In genomic region chr1:210264521-210265380, GRCh38 we compare ENCODE assay signal across 15 cellular contexts. TPM values are rescaled to one million over a fixed set of nuclear protein-coding genes. Genes with fewer than 3 reads are reported as not detected.
DNase-seq lines count a peak whose midpoint lies in the region; FAIRE-seq and TF ChIP-seq lines count a peak whose summit lies in the region.
"Had no signal": no experiment of that assay in that cellular context is flagged by ENCODE, and none has a peak within 500 bp of the region (broad histone marks: within the 10 kb centered on the region; RNA-seq: fewer than 3 reads in every experiment).

No MANE protein-coding gene starts in this region.

- no peak overlapping the region for H3K9ac ChIP-seq in GM23248
- no peak overlapping the region for H3K9ac ChIP-seq in keratinocyte (ENCODE audit: control insufficient read depth, extremely low read depth, insufficient read depth, low read length)

- in situ Hi-C loops in GM23248 (cut with MboI), result no loop called here

- no peaks in the 10 kb centered on the region for H3K9me3 ChIP-seq in AG04450 (ENCODE audit: control insufficient read depth, insufficient read depth, low read length)
- no peaks in the 10 kb centered on the region for H3K9me3 ChIP-seq in GM23248 (ENCODE audit: low read depth)
- no peaks in the 10 kb centered on the region for H3K9me3 ChIP-seq in keratinocyte (ENCODE audit: control insufficient read depth, low read depth, low read length)

- CTCF ChIA-PET in AG04450 (lab: Charles Lee), result interaction anchor here (0.5 to 1.8 kb wide), 11 partner anchors 9 to 121 kb away, joined by 3 to 8 read pairs (median 4); no protein-coding TSS in a partner anchor

- no peak for DNase-seq in AG04450 (ENCODE audit: low read depth, low spot score)
- DNase-seq in GM23248, result peak; percentile 49
- DNase-seq in SW480 (ENCODE audit: low spot score), result peak; percentile 18
- DNase-seq in keratinocyte (ENCODE audit: low read depth, low spot score), result no peak
- no peak for DNase-seq in NCI-H2029 treated with DMSO at 0.1 percent for 48 hours (lab: John Stamatoyannopoulos, UW)
- DNase-seq in activated T-cell treated with anti-CD3 and anti-CD28 coated beads, Interleukin-2, amount 50 U/mL, for 48 hours, result no peak
- no peak for DNase-seq in COLO668 (lab: John Stamatoyannopoulos, UW; ENCODE audit: unreplicated experiment)
- DNase-seq in UCSD-AML1 (lab: John Stamatoyannopoulos, UW; ENCODE audit: unreplicated experiment), result no peak
- DNase-seq: activated CD4-positive, CD25-positive, alpha-beta regulatory T cell treated with anti-CD3 and anti-CD28 coated beads, Interleukin-2, amount 50 U/mL, for 72 hours; CD4-positive, alpha-beta memory T cell; left colon; NCI-H2029; SHP77 treated with DMSO at 0.1 percent for 48 hours; stimulated activated CD4-positive, alpha-beta T cell treated with anti-CD3 and anti-CD28 coated beads, Interleukin-4, amount 100 ng/mL, for 24 hours had no signal

- 59 to 62% methylated on average over 9 of the region's 9 CpGs for WGBS in GM23248 (ENCODE audit: low coverage in 1 of 2, low lambda C conversion rate in 2 of 2, missing lambda C conversion rate in 2 of 2), 2 experiments

- H3K27ac ChIP-seq in AG04450 (ENCODE audit: low read depth, low read length) (no peak overlapping the region), GM23248 (no peak overlapping the region), keratinocyte (ENCODE audit: control insufficient read depth, insufficient read depth, low read length) (no peak overlapping the region)

- H2AFZ ChIP-seq in GM23248 (no peak overlapping the region), keratinocyte (ENCODE audit: control insufficient read depth, low read length) (no peak overlapping the region)

- H4K20me1 ChIP-seq in GM23248 (ENCODE audit: insufficient read depth) (no peaks in the 10 kb centered on the region), keratinocyte (ENCODE audit: control insufficient read depth, extremely low read depth, insufficient read depth, low read length) (no peaks in the 10 kb centered on the region)

- no peak overlapping the region for H3K4me3 ChIP-seq in AG04450 (ENCODE audit: low read depth, low read length)
- no peak overlapping the region for H3K4me3 ChIP-seq in GM23248
- no peak overlapping the region for H3K4me3 ChIP-seq in keratinocyte (ENCODE audit: control insufficient read depth in 2 of 3, extremely low read depth in 1 of 3, insufficient read depth in 2 of 3, low read depth in 1 of 3, low read length in 3 of 3)

- peak; percentile 48 for FAIRE-seq in keratinocyte (lab: Jason Lieb, UNC)
- FAIRE-seq: bronchial epithelial cell had no signal

- H3K4me2 ChIP-seq in GM23248 (ENCODE audit: unreplicated experiment) (peak overlapping the region; percentile 9), keratinocyte (ENCODE audit: control insufficient read depth, extremely low read depth, insufficient read depth, low read depth, low read length) (no peak overlapping the region)

- H3K27me3 ChIP-seq in AG04450 (ENCODE audit: control insufficient read depth, insufficient read depth, low read length), result peaks cover 7% of the 10 kb centered on the region
- H3K27me3 ChIP-seq in GM23248 (replicated peaks; ENCODE audit: insufficient read depth), result no peaks in the 10 kb centered on the region
- H3K27me3 ChIP-seq in keratinocyte (ENCODE audit: control insufficient read depth, extremely low read depth, insufficient read depth, low read length), result peaks cover 4% of the 10 kb centered on the region

- no peaks in the 10 kb centered on the region for H3K9me2 ChIP-seq in GM23248 (ENCODE audit: insufficient read depth)

- H3K36me3 ChIP-seq in GM23248 (ENCODE audit: low read depth), result no peaks in the 10 kb centered on the region
- H3K36me3 ChIP-seq in keratinocyte (ENCODE audit: control insufficient read depth in 2 of 2, extremely low read depth in 1 of 2, insufficient read depth in 2 of 2, low read length in 2 of 2), result no peaks in the 10 kb centered on the region

- POLR2A ChIA-PET in AG04450 (lab: Yijun Ruan, JAX), result interaction anchor here (1.2 kb wide), 1 partner anchor 29 kb away, joined by 4 read pairs; no protein-coding TSS in a partner anchor

- no peaks in the 10 kb centered on the region for H3K9me1 ChIP-seq in keratinocyte (ENCODE audit: control insufficient read depth, extremely low read depth, insufficient read depth, low read length)

- peaks cover 40% of the 10 kb centered on the region for H3F3A ChIP-seq in GM23248 (ENCODE audit: insufficient read depth)

- peak; percentile 36 for TF ChIP-seq CTCF in AG04450 (IDR thresholded peaks at IDR 0.05; ENCODE audit: low read depth, low read length)
- TF ChIP-seq CTCF in keratinocyte (optimal IDR thresholded peaks at IDR 0.05 in 1 of 3, IDR thresholded peaks at IDR 0.05 in 1 of 3, conservative IDR thresholded peaks at IDR 0.05 in 1 of 3; ENCODE audit: extremely low read depth in 1 of 3, insufficient read depth in 2 of 3, low read length in 3 of 3), result peak in 1 of 3 experiments; percentile 9

- H3K4me1 ChIP-seq in GM23248 (ENCODE audit: insufficient read depth) (peaks cover 50% of the 10 kb centered on the region), keratinocyte (ENCODE audit: control insufficient read depth, extremely low read depth, insufficient read depth, low read length) (peaks cover 11% of the 10 kb centered on the region)

- dilution Hi-C loops in keratinocyte (cut with MboI; ENCODE audit: extremely low pct_ligation_motif_present, low sequenced_read_pairs), result no loop called here

- H3K79me2 ChIP-seq in GM23248 (ENCODE audit: insufficient read depth) (no peaks in the 10 kb centered on the region), keratinocyte (ENCODE audit: control insufficient read depth, insufficient read depth, low read length) (no peaks in the 10 kb centered on the region)

RNA-seq across cellular contexts. Expression of gene SERTAD4, which starts 32.2 kb away (rescaled TPM):
- polyA plus RNA-seq in AG04450 (2011; rRNA removed) (1.7 and 1.8 TPM in 2 replicates), GM23248 (2016; fragmentation: Nextera tagmentation; extraction: Ambion mirVana) (1.0 and 1.7 TPM in 2 replicates), keratinocyte (0.64 to 5.1 TPM (median 3.4 TPM) in 3 replicates)
- polyA minus RNA-seq in AG04450 (2011; rRNA and poly(A)+ RNA removed), result 0.46 and 1.1 TPM in 2 replicates
- total RNA-seq in GM23248 (2014; rRNA removed; shearing (Covaris generic)), result 0.76 and 0.97 TPM in 2 replicates
- not detected for polyA plus RNA-seq in keratinocyte (2011; ENCODE audit: low read depth)
- 1.3 and 2.0 TPM in 2 replicates for polyA plus RNA-seq in keratinocyte (2011; cell fraction: cytosol; rRNA removed)
- polyA plus RNA-seq in keratinocyte (2011; cell fraction: nucleus; rRNA removed), result 1.3 and 1.4 TPM in 2 replicates
- polyA plus RNA-seq in keratinocyte (2012; ENCODE audit: low replicate concordance), result 0.17 and 3.9 TPM in 2 replicates
- 0.20 to 2.5 TPM (median 1.6 TPM) in 3 replicates for polyA minus RNA-seq in keratinocyte
- not detected for polyA minus RNA-seq in keratinocyte (2011; cell fraction: cytosol; rRNA and poly(A)+ RNA removed)
- 0.21 and 1.1 TPM in 2 replicates for polyA minus RNA-seq in keratinocyte (2011; cell fraction: nucleus; rRNA and poly(A)+ RNA removed)
- total RNA-seq: CD4-positive, alpha-beta memory T cell had no signal
- polyA plus RNA-seq: CD4-positive, alpha-beta memory T cell had no signal

Comparison
In these comparisons a context has a peak if more than half of its experiments do, and no peak if none do; other contexts are left out.
1. DNase-seq: peak in GM23248 (single experiment) and SW480 (single experiment); none in AG04450 (single experiment), keratinocyte (single experiment), NCI-H2029 treated with DMSO at 0.1 percent for 48 hours (single experiment), activated T-cell treated with anti-CD3 and anti-CD28 coated beads, Interleukin-2, amount 50 U/mL, for 48 hours (0 of 2), COLO668 (single experiment) and UCSD-AML1 (single experiment).